In genomic region chr9:6584881-6585597, GRCh38 we compare ENCODE assay signal across 8 cellular contexts.
A peak's percentile ranks its signal among the peaks of the same experiment; 100 is the strongest.
DNase-seq lines count a peak whose midpoint lies in the region; ATAC-seq and TF ChIP-seq lines count a peak whose summit lies in the region.

No MANE protein-coding gene starts in this region.

- no peak overlapping the region for H3K27ac ChIP-seq in thoracic aorta

- H3K4me1 ChIP-seq in thoracic aorta (ENCODE audit: control insufficient read depth in 1 of 2, low read depth in 2 of 2) = no peaks in the 10 kb centered on the region

- H3K9me3 ChIP-seq in thoracic aorta = no peaks in the 10 kb centered on the region

- no peak overlapping the region for H3K4me3 ChIP-seq in thoracic aorta

- ATAC-seq in HG03175 (IDR thresholded peaks at IDR 0.05; ENCODE audit: unreplicated experiment) = peak; percentile 52
- ATAC-seq in SK-N-SH treated with all-trans-retinoic acid at 6 μM for 48 hours = peak; percentile 82
- ATAC-seq in thoracic aorta (ENCODE audit: insufficient number of reproducible peaks, low FRiP score, low read depth) = no peak
- no peak for ATAC-seq in GM21737 (IDR thresholded peaks at IDR 0.05; ENCODE audit: unreplicated experiment)
- no peak for ATAC-seq in HG03095 (IDR thresholded peaks at IDR 0.05; ENCODE audit: unreplicated experiment)

- peak; percentile 11 for DNase-seq in COLO829 (ENCODE audit: low spot score)
- DNase-seq in glomerular endothelial cell (ENCODE audit: extremely low read depth, low read depth, low spot score) = peak; percentile 36
- DNase-seq in thoracic aorta (ENCODE audit: low spot score) = no peak
- DNase-seq in SIG-M5 (lab: John Stamatoyannopoulos, UW) = no peak

- no peaks in the 10 kb centered on the region for H3K36me3 ChIP-seq in thoracic aorta

- H3K27me3 ChIP-seq in thoracic aorta (replicated peaks; ENCODE audit: insufficient read depth) = no peaks in the 10 kb centered on the region

- peak; percentile 36 for TF ChIP-seq CTCF in thoracic aorta (IDR thresholded peaks at IDR 0.05)

TF ChIP-seq in SK-N-SH treated with all-trans-retinoic acid at 6 μM for 48 hours, 23 proteins besides CTCF, POLR2A, EP300 and RAD21:
- TF ChIP-seq SNAI2 (CRISPR knock-in tag; IDR thresholded peaks at IDR 0.05) = no peak
- TF ChIP-seq ZNF8 (CRISPR knock-in tag; IDR thresholded peaks at IDR 0.05) = no peak
- TF ChIP-seq, protein P1, sequence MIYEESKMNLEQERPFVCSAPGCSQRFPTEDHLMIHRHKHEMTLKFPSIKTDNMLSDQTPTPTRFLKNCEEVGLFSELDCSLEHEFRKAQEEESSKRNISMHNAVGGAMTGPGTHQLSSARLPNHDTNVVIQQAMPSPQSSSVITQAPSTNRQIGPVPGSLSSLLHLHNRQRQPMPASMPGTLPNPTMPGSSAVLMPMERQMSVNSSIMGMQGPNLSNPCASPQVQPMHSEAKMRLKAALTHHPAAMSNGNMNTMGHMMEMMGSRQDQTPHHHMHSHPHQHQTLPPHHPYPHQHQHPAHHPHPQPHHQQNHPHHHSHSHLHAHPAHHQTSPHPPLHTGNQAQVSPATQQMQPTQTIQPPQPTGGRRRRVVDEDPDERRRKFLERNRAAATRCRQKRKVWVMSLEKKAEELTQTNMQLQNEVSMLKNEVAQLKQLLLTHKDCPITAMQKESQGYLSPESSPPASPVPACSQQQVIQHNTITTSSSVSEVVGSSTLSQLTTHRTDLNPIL (CRISPR knock-in tag; IDR thresholded peaks at IDR 0.05; ENCODE audit: low read depth) = no peak
- TF ChIP-seq BACH2 (CRISPR knock-in tag; IDR thresholded peaks at IDR 0.05; ENCODE audit: borderline replicate concordance) = no peak
- TF ChIP-seq ESRRG (CRISPR knock-in tag; IDR thresholded peaks at IDR 0.05) = no peak
- TF ChIP-seq ZFP3 (CRISPR knock-in tag; IDR thresholded peaks at IDR 0.05) = no peak
- TF ChIP-seq TCF4 (CRISPR knock-in tag; IDR thresholded peaks at IDR 0.05; ENCODE audit: borderline replicate concordance) = no peak

Comparison
In these comparisons a context has a peak if more than half of its experiments do, and no peak if none do; other contexts are left out.
1. DNase-seq: peak in COLO829 (single experiment) and glomerular endothelial cell (single experiment); none in thoracic aorta (single experiment) and SIG-M5 (single experiment).
2. ATAC-seq: peak in HG03175 (single experiment) and SK-N-SH treated with all-trans-retinoic acid at 6 μM for 48 hours (single experiment); none in thoracic aorta (single experiment), GM21737 (single experiment) and HG03095 (single experiment).